23 cellular contexts compared by ENCODE assay signal in the genomic region with DNA sequence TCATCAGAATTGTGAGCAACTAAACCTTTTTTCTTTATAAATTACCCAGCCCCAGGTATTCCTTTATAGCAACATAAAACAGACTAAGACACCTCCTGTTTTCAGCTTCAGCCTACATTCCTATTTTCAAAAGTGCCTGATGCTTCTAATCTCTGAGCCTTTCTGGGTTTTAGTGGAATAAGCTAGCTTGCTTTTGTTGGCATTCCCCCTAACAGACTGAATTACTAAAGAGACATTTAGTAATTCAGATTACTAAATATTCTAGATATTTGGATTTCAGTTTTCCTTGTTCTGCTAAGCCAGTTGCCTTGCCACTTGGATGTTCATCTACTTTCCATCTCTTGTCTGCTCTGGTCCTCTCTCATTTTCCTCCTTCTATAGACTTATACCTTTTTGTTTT. TPM values are rescaled to one million over a fixed set of nuclear protein-coding genes. Genes with fewer than 3 reads are reported as not detected.
DNase-seq lines count a peak whose midpoint lies in the region; ATAC-seq and TF ChIP-seq lines count a peak whose summit lies in the region.
"Had no signal": no experiment of that assay in that cellular context is flagged by ENCODE, and none has a peak within 500 bp of the region (broad histone marks: within the 10 kb centered on the region; RNA-seq: fewer than 3 reads in every experiment).

No MANE protein-coding gene starts in this region.

- TF ChIP-seq CTCF in A673 (conservative IDR thresholded peaks at IDR 0.05; ENCODE audit: low read depth, low read length): no peak
- TF ChIP-seq CTCF in GM23338 (conservative IDR thresholded peaks at IDR 0.05; ENCODE audit: low read depth in 2 of 2): no peak
- no peak for TF ChIP-seq CTCF in coronary artery (IDR thresholded peaks at IDR 0.05)
- TF ChIP-seq CTCF in uterus (IDR thresholded peaks at IDR 0.05): no peak
- TF ChIP-seq CTCF in natural killer cell (IDR thresholded peaks at IDR 0.05): no peak

- H3K9me3 Mint-ChIP-seq in GM23338 (no peaks in the 10 kb centered on the region), natural killer cell (no peaks in the 10 kb centered on the region)

- H3K36me3 Mint-ChIP-seq in GM23338 (ENCODE audit: low read depth) (no peaks in the 10 kb centered on the region), natural killer cell (no peaks in the 10 kb centered on the region)
- H3K36me3 Mint-ChIP-seq: CD4-positive, CD25-positive, alpha-beta regulatory T cell had no signal

- CTCF ChIA-PET in A673 (lab: Charles Lee): no interaction called here

- peaks cover 34% of the 10 kb centered on the region for H3K4me1 ChIP-seq in A673 (ENCODE audit: insufficient read depth, low read length, poor library complexity, severe bottlenecking)
- H3K4me1 ChIP-seq in GM23338 (ENCODE audit: insufficient read depth): peaks cover 48% of the 10 kb centered on the region
- peaks cover 0 to 18% (median 16%) of the 10 kb centered on the region in 5 donors for H3K4me1 ChIP-seq in subcutaneous abdominal adipose tissue (ENCODE audit: control insufficient read depth in 5 of 5, insufficient read depth in 5 of 5, low read length in 5 of 5)
- H3K4me1 ChIP-seq in uterus: peaks cover 0 to 13% of the 10 kb centered on the region in 2 donors
- H3K4me1 ChIP-seq: Caco-2 had no signal

- no peak overlapping the region for H3K4me3 Mint-ChIP-seq in GM23338
- no peak overlapping the region for H3K4me3 Mint-ChIP-seq in natural killer cell
- H3K4me3 Mint-ChIP-seq: CD4-positive, CD25-positive, alpha-beta regulatory T cell had no signal

- no peaks in the 10 kb centered on the region for H4K20me1 ChIP-seq in GM23338 (replicated peaks; ENCODE audit: insufficient read depth)

- H3K27ac ChIP-seq in A673 (ENCODE audit: low read depth, low read length, poor library complexity, severe bottlenecking): no peak overlapping the region
- no peak overlapping the region for H3K27ac ChIP-seq in GM23338 (ENCODE audit: low read depth)
- H3K27ac ChIP-seq in coronary artery: peak overlapping the region; percentile 71 to 73
- H3K27ac ChIP-seq in subcutaneous abdominal adipose tissue (ENCODE audit: low read depth, low read length): peak overlapping the region; percentile 61
- H3K27ac ChIP-seq in uterus: no peak overlapping the region

- no peak overlapping the region for H3K4me3 ChIP-seq in A673 (ENCODE audit: low read depth, low read length, poor library complexity, severe bottlenecking)
- H3K4me3 ChIP-seq in GM23338: no peak overlapping the region
- H3K4me3 ChIP-seq in coronary artery: no peak overlapping the region
- H3K4me3 ChIP-seq in subcutaneous abdominal adipose tissue (ENCODE audit: low read depth in 1 of 5, low read length in 5 of 5): no peak overlapping the region
- no peak overlapping the region for H3K4me3 ChIP-seq in uterus
- H3K4me3 ChIP-seq: GM12878, HAP-1 had no signal

- POLR2A ChIA-PET in A673 (lab: Charles Lee; ENCODE audit: low non-redundant PET): no interaction called here

- DNase-seq in A673 (ENCODE audit: low spot score) (no peak), GM23338 (ENCODE audit: low spot score) (no peak), coronary artery (ENCODE audit: low spot score) (no peak), NCI-H187 (lab: John Stamatoyannopoulos, UW) (no peak), uterus (no peak), natural killer cell (no peak)
- DNase-seq: Caco-2; CD4-positive, CD25-positive, alpha-beta regulatory T cell; DMS 273 treated with DMSO at 0.1 percent for 48 hours; DMS79 treated with DMSO at 0.1 percent for 48 hours; KG1; NCI-H1092 treated with DMSO at 0.1 percent for 48 hours; NCI-H1436 treated with DMSO at 0.1 percent for 48 hours; NCI-H2029 treated with DMSO at 0.1 percent for 48 hours; NCI-H510A treated with DMSO at 0.1 percent for 48 hours; NCI-H748 treated with DMSO at 0.1 percent for 48 hours; NK-92 treated with Interleukin-12 subunit alpha and Interleukin-12 subunit beta, amount 100 ng/mL, for 24 hours; SIG-M5 had no signal

- H3K36me3 ChIP-seq in A673 (ENCODE audit: insufficient read depth, low read length, poor library complexity, severe bottlenecking): no peaks in the 10 kb centered on the region
- no peaks in the 10 kb centered on the region for H3K36me3 ChIP-seq in GM23338 (ENCODE audit: insufficient read depth)
- H3K36me3 ChIP-seq in subcutaneous abdominal adipose tissue (ENCODE audit: control insufficient read depth in 5 of 5, insufficient read depth in 5 of 5, low read length in 5 of 5): no peaks in the 10 kb centered on the region
- no peaks in the 10 kb centered on the region for H3K36me3 ChIP-seq in uterus
- H3K36me3 ChIP-seq: HAP-1 had no signal

- no peak overlapping the region for H2AFZ ChIP-seq in GM23338

- H3K4me2 ChIP-seq in GM23338: no peak overlapping the region

- intact Hi-C loops in A673 (cut with micrococcal nuclease; ENCODE audit: unreplicated experiment): no loop called here
- intact Hi-C loops in uterus (cut with DNase I; ENCODE audit: low total_unique reads): no loop called here
- intact Hi-C loops in natural killer cell (cut with micrococcal nuclease): no loop called here

- no peaks in the 10 kb centered on the region for H3K9me3 ChIP-seq in A673 (ENCODE audit: low read depth, low read length, poor library complexity, severe bottlenecking)
- H3K9me3 ChIP-seq in subcutaneous abdominal adipose tissue (ENCODE audit: control insufficient read depth in 5 of 5, low read length in 5 of 5): no peaks in the 10 kb centered on the region
- H3K9me3 ChIP-seq in uterus: no peaks in the 10 kb centered on the region
- H3K9me3 ChIP-seq: Caco-2, HAP-1 had no signal

- no peaks in the 10 kb centered on the region for H3F3A ChIP-seq in GM23338 (replicated peaks; ENCODE audit: low read depth)

- H3K27me3 ChIP-seq in A673 (replicated peaks; ENCODE audit: insufficient read depth, low read depth, low read length, poor library complexity): no peaks in the 10 kb centered on the region
- H3K27me3 ChIP-seq in GM23338 (ENCODE audit: insufficient read depth): no peaks in the 10 kb centered on the region
- H3K27me3 ChIP-seq in subcutaneous abdominal adipose tissue (ENCODE audit: control insufficient read depth in 5 of 5, insufficient read depth in 4 of 5, low read length in 5 of 5): no peaks in the 10 kb centered on the region
- no peaks in the 10 kb centered on the region for H3K27me3 ChIP-seq in uterus

- H3K27ac Mint-ChIP-seq in GM23338 (0 out of 2 replicates have a peak overlapping the region, but pooled peaks have one; percentile 4), natural killer cell (no peak overlapping the region)
- H3K27ac Mint-ChIP-seq: CD4-positive, CD25-positive, alpha-beta regulatory T cell had no signal

- H3K9ac ChIP-seq in subcutaneous abdominal adipose tissue (ENCODE audit: low read length in 5 of 5): peak overlapping the region in 1 of 5 donors; percentile 2

- no peaks in the 10 kb centered on the region for H3K79me2 ChIP-seq in GM23338 (replicated peaks; ENCODE audit: insufficient read depth)

- BruUV-seq in A673 (replicated peaks; lab: Mats Ljungman, UMichigan): TSS peak; percentile 40

- H3K4me1 Mint-ChIP-seq in GM23338: peaks cover 47% of the 10 kb centered on the region
- no peaks in the 10 kb centered on the region for H3K4me1 Mint-ChIP-seq in natural killer cell
- H3K4me1 Mint-ChIP-seq: CD4-positive, CD25-positive, alpha-beta regulatory T cell had no signal

- peaks cover 2% of the 10 kb centered on the region for H3K27me3 Mint-ChIP-seq in GM23338 (ENCODE audit: insufficient read depth, low read depth, poor library complexity)
- peaks cover 16 to 34% of the 10 kb centered on the region in 2 donors for H3K27me3 Mint-ChIP-seq in natural killer cell (ENCODE audit: low read depth in 2 of 2)

- ATAC-seq in GM23338: no peak
- no peak for ATAC-seq in natural killer cell
- ATAC-seq: GM12878, Panc1, SK-N-SH treated with all-trans-retinoic acid at 6 μM for 48 hours had no signal

- no peak for TF ChIP-seq POLR2A in uterus (IDR thresholded peaks at IDR 0.05)

- H3K9me2 ChIP-seq in GM23338 (ENCODE audit: insufficient read depth): no peaks in the 10 kb centered on the region; the same call in 1 of the 2 replicates

TF ChIP-seq in GM23338, 12 proteins besides CTCF, POLR2A, EP300 and RAD21:
- TF ChIP-seq NANOG (IDR thresholded peaks at IDR 0.05; ENCODE audit: borderline replicate concordance): no peak
- TF ChIP-seq ZNF331 (CRISPR knock-in tag; IDR thresholded peaks at IDR 0.05; ENCODE audit: low read depth): no peak
- TF ChIP-seq ZNF114 (CRISPR knock-in tag; IDR thresholded peaks at IDR 0.05): no peak

RNA-seq across cellular contexts. Expression of gene GNG12, which starts 10.5 kb away (rescaled TPM):
- 48.1 and 54.8 TPM in 2 replicates for total RNA-seq in A673 (2021)
- 30.4 and 33.0 TPM in 2 replicates for total RNA-seq in GM23338 (2014; rRNA removed; shearing (Covaris generic))
- polyA plus RNA-seq in GM23338 (2016; fragmentation: Nextera tagmentation; extraction: Ambion mirVana): 12.7 and 13.4 TPM in 2 replicates
- total RNA-seq in uterus: 100 to 1,000 TPM in 3 of 4 donors, 10 to 100 TPM in 1; 45.3 to 179 (median 120) TPM
- not detected for total RNA-seq in natural killer cell
- total RNA-seq: CD4-positive, CD25-positive, alpha-beta regulatory T cell had no signal
- polyA plus RNA-seq: CD4-positive, CD25-positive, alpha-beta regulatory T cell had no signal

Comparison
In these comparisons a context has a peak if more than half of its experiments do, and no peak if none do; other contexts are left out.
1. H3K27ac ChIP-seq: peak in coronary artery (2 of 2) and subcutaneous abdominal adipose tissue (single experiment); none in A673 (single experiment), GM23338 (single experiment) and uterus (0 of 2).
2. RNA of gene GNG12, which starts 10.5 kb away (total RNA-seq): 45.3 to 179 TPM in uterus, 48.1 to 54.8 TPM in A673 and 30.4 to 33.0 TPM in GM23338; not detected in natural killer cell; every median in the first group is over 10 times any median in the second.